Comparison of ENCODE assay signal across 16 cellular contexts in genomic region chr3:46102059-46102779, GRCh38.
A peak's percentile ranks its signal among the peaks of the same experiment; 100 is the strongest.
DNase-seq lines count a peak whose midpoint lies in the region; TF ChIP-seq lines count a peak whose summit lies in the region.
"Had no signal": no experiment of that assay in that cellular context is flagged by ENCODE, and none has a peak within 500 bp of the region (broad histone marks: within the 10 kb centered on the region; RNA-seq: fewer than 3 reads in every experiment).

No MANE protein-coding gene starts in this region.

- H3K27ac ChIP-seq in mammary epithelial cell (ENCODE audit: insufficient read depth, low read depth, low read length) (no peak overlapping the region), smooth muscle cell (ENCODE audit: low read depth) (no peak overlapping the region)

- CTCF ChIA-PET in mammary epithelial cell (lab: Charles Lee; ENCODE audit: low non-redundant PET): no interaction called here

- H3K79me2 ChIP-seq in mammary epithelial cell (ENCODE audit: insufficient read depth, low read length) (no peaks in the 10 kb centered on the region), smooth muscle cell (ENCODE audit: low read depth) (no peaks in the 10 kb centered on the region)

- H3K4me2 ChIP-seq in mammary epithelial cell (ENCODE audit: insufficient read depth, low read depth, low read length) (no peak overlapping the region), smooth muscle cell (no peak overlapping the region)

- WGBS in mammary epithelial cell (ENCODE audit: low coverage, missing lambda C conversion rate): 50% methylated on average over 2 of the region's 2 CpGs
- 75% methylated on average over 2 of the region's 2 CpGs for WGBS in smooth muscle cell (ENCODE audit: low lambda C conversion rate)

- DNase-seq in stimulated activated naive CD4-positive, alpha-beta T cell treated with Interleukin-2 at 50 U/mL for 16 hours (lab: John Stamatoyannopoulos, UW): peak; percentile 7
- DNase-seq in stimulated activated naive CD4-positive, alpha-beta T cell (lab: John Stamatoyannopoulos, UW): no peak
- peak; percentile 68 for DNase-seq in MV-4-11 (lab: John Stamatoyannopoulos, UW)
- DNase-seq in mammary epithelial cell: peak; percentile 29
- no peak for DNase-seq in NCI-H2029 treated with DMSO at 0.1 percent for 48 hours (lab: John Stamatoyannopoulos, UW)
- DNase-seq in NCI-H2107 (lab: John Stamatoyannopoulos, UW): no peak
- DNase-seq in smooth muscle cell (lab: John Stamatoyannopoulos, UW; ENCODE audit: unreplicated experiment): no peak
- DNase-seq: BE2C, DMS153, endodermal cell, left colon, NCI-H1092 treated with DMSO at 0.1 percent for 48 hours, NCI-H2171, NCI-H774, sigmoid colon had no signal

- peak; percentile 16 to 37 for TF ChIP-seq CTCF in mammary epithelial cell (conservative IDR thresholded peaks at IDR 0.05 in 1 of 2, IDR thresholded peaks at IDR 0.05 in 1 of 2; ENCODE audit: extremely low read depth in 1 of 2, insufficient read depth in 1 of 2, low read depth in 1 of 2, low read length in 2 of 2)
- no peak for TF ChIP-seq CTCF in smooth muscle cell (IDR thresholded peaks at IDR 0.05; ENCODE audit: borderline replicate concordance, insufficient read depth, poor library complexity, severe bottlenecking)

- peaks cover 14% of the 10 kb centered on the region for H3F3A ChIP-seq in smooth muscle cell (ENCODE audit: low read depth)

- no peaks in the 10 kb centered on the region for H3K27me3 ChIP-seq in mammary epithelial cell (ENCODE audit: insufficient read depth, low read length)
- no peaks in the 10 kb centered on the region for H3K27me3 ChIP-seq in smooth muscle cell (ENCODE audit: low read depth)
- H3K27me3 ChIP-seq: BE2C, sigmoid colon, tibial nerve had no signal

- no peak overlapping the region for H2AFZ ChIP-seq in mammary epithelial cell (ENCODE audit: low read depth, low read length)
- no peak overlapping the region for H2AFZ ChIP-seq in smooth muscle cell (ENCODE audit: low read depth)

- H3K36me3 ChIP-seq in mammary epithelial cell (ENCODE audit: insufficient read depth, low read length): no peaks in the 10 kb centered on the region
- no peaks in the 10 kb centered on the region for H3K36me3 ChIP-seq in smooth muscle cell (ENCODE audit: low read depth)
- H3K36me3 ChIP-seq: BE2C, sigmoid colon, tibial nerve had no signal

- H3K9me3 ChIP-seq in mammary epithelial cell (replicated peaks; ENCODE audit: insufficient read depth, low read length) (no peaks in the 10 kb centered on the region), smooth muscle cell (replicated peaks; ENCODE audit: low read depth) (no peaks in the 10 kb centered on the region)
- H3K9me3 ChIP-seq: BE2C, tibial nerve had no signal

- H4K20me1 ChIP-seq in mammary epithelial cell (ENCODE audit: insufficient read depth, low read length) (no peaks in the 10 kb centered on the region), smooth muscle cell (ENCODE audit: low read depth) (no peaks in the 10 kb centered on the region)

- in situ Hi-C loops in mammary epithelial cell (cut with MboI; ENCODE audit: low sequenced_read_pairs in 2 of 2): no loop called here

- no peak overlapping the region for H3K9ac ChIP-seq in mammary epithelial cell (ENCODE audit: insufficient read depth, low read length)
- no peak overlapping the region for H3K9ac ChIP-seq in smooth muscle cell (ENCODE audit: low read depth)

- H3K4me1 ChIP-seq in mammary epithelial cell (ENCODE audit: insufficient read depth, low read length) (peaks cover 16% of the 10 kb centered on the region), smooth muscle cell (ENCODE audit: low read depth) (no peaks in the 10 kb centered on the region)
- H3K4me1 ChIP-seq: BE2C had no signal

- H3K4me3 ChIP-seq in mammary epithelial cell (replicated peaks in 1 of 3; ENCODE audit: insufficient read depth in 1 of 3, low read depth in 2 of 3, low read length in 3 of 3): no peak overlapping the region
- H3K4me3 ChIP-seq in smooth muscle cell: no peak overlapping the region
- H3K4me3 ChIP-seq: sigmoid colon, tibial nerve had no signal

- no TSS peak for BruUV-seq in mammary epithelial cell (replicated peaks; lab: Mats Ljungman, UMichigan)

- intact Hi-C loops in mammary epithelial cell (cut with micrococcal nuclease): loop anchor here (1.0 kb wide), 3 partner anchors 106 to 340 kb away; partner anchors contain the start of gene CCR1

- dilution Hi-C loops in mammary epithelial cell (cut with HindIII; ENCODE audit: low sequenced_read_pairs): no loop called here

Comparison
In these comparisons a context has a peak if more than half of its experiments do, and no peak if none do; other contexts are left out.
1. DNase-seq: peak in stimulated activated naive CD4-positive, alpha-beta T cell treated with Interleukin-2 at 50 U/mL for 16 hours (single experiment), MV-4-11 (single experiment) and mammary epithelial cell (single experiment); none in stimulated activated naive CD4-positive, alpha-beta T cell (0 of 6), NCI-H2029 treated with DMSO at 0.1 percent for 48 hours (single experiment), NCI-H2107 (single experiment) and smooth muscle cell (single experiment).